In the genomic region with DNA sequence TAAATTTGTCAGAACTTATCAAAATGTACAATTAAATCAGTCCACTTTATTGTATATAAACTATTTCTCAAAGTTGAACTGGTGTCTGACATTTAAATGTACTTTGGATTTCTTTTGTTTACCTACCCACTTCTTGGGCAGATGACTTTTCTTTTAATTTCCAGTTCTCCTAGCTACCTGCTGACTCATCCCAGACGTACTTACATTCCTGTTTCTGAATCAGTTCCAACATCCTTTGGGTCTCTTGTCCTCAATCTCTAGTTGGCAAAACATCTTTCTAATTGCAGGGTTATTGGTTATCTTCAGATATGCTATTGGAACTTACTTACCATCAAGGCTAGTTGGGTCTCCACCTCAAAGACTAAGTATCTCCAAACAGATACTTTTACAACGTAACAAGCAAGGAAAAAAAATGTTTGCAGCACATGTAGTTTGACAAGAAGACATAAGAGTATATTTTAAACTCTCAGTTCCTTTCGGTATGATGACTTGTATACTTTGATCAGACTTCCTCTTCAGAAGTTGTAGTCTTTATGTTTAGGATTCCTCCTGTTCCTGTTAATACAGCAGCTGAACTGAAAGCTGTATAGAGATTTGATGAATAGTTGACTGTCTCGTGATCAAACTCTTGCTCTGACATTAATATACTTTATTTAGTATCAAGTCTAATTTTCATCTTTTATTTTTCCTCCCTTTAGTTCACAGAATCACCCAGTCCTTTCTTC, we compare ENCODE assay signal across 8 cellular contexts. TPM values are rescaled to one million over a fixed set of nuclear protein-coding genes. Genes with fewer than 3 reads are reported as not detected.
DNase-seq lines count a peak whose midpoint lies in the region; ATAC-seq and TF ChIP-seq lines count a peak whose summit lies in the region.

No MANE protein-coding gene starts in this region.

- H3K4me3 ChIP-seq in fibroblast of mammary gland (ENCODE audit: control insufficient read depth, low read depth, low read length) (no peak overlapping the region), thyroid gland (replicated peaks in 1 of 3) (no peak overlapping the region)

- no peak for TF ChIP-seq POLR2A in thyroid gland (IDR thresholded peaks at IDR 0.05)

- H3K27me3 ChIP-seq in thyroid gland: no peaks in the 10 kb centered on the region

- CTCF ChIA-PET in activated naive CD4-positive, alpha-beta T cell treated with anti-CD3 and anti-CD28 coated beads for 36 hours (lab: Charles Lee): interaction anchor here (0.6 to 2.4 kb wide), 8 partner anchors 13 to 1231 kb away, joined by 3 to 11 read pairs (median 3); no protein-coding TSS in a partner anchor

- ATAC-seq in GM21381 (IDR thresholded peaks at IDR 0.05; ENCODE audit: unreplicated experiment): no peak

- H3K9me3 Mint-ChIP-seq in activated naive CD4-positive, alpha-beta T cell treated with anti-CD3 and anti-CD28 coated beads for 36 hours: no peaks in the 10 kb centered on the region

- H3K27me3 Mint-ChIP-seq in activated naive CD4-positive, alpha-beta T cell treated with anti-CD3 and anti-CD28 coated beads for 36 hours (ENCODE audit: low read depth): no peaks in the 10 kb centered on the region

- H3K4me1 Mint-ChIP-seq in activated naive CD4-positive, alpha-beta T cell treated with anti-CD3 and anti-CD28 coated beads for 36 hours (ENCODE audit: low read depth): peaks cover 95% of the 10 kb centered on the region

- H3K36me3 Mint-ChIP-seq in activated naive CD4-positive, alpha-beta T cell treated with anti-CD3 and anti-CD28 coated beads for 36 hours (ENCODE audit: low read depth): no peaks in the 10 kb centered on the region

- TF ChIP-seq CTCF in fibroblast of mammary gland (conservative IDR thresholded peaks at IDR 0.05; ENCODE audit: control insufficient read depth, insufficient read depth, low read depth, low read length) (no peak), thyroid gland (IDR thresholded peaks at IDR 0.05) (no peak)

- H3K4me3 Mint-ChIP-seq in activated naive CD4-positive, alpha-beta T cell treated with anti-CD3 and anti-CD28 coated beads for 36 hours: peak overlapping the region; percentile 43

- H3K36me3 ChIP-seq in thyroid gland: no peaks in the 10 kb centered on the region

- H3K9me3 ChIP-seq in thyroid gland: no peaks in the 10 kb centered on the region

- in situ Hi-C loops in SK-MEL-5 (cut with HindIII; ENCODE audit: low pct_unique_long_range_greater_than_20kb, low sequenced_read_pairs): no loop called here

- H3K27ac Mint-ChIP-seq in activated naive CD4-positive, alpha-beta T cell treated with anti-CD3 and anti-CD28 coated beads for 36 hours: peak overlapping the region; percentile 88

- intact Hi-C loops in activated naive CD4-positive, alpha-beta T cell treated with anti-CD3 and anti-CD28 coated beads for 36 hours (cut with micrococcal nuclease): loop anchor here (1.0 kb wide), 1 partner anchor 32 kb away; no protein-coding TSS in a partner anchor
- intact Hi-C loops in thyroid gland (cut with DNase I): no loop called here

- WGBS in thyroid gland, 2 donors: 58 to 59% methylated on average over 4 of the region's 4 CpGs

- peak overlapping the region; percentile 61 to 80 (median 70) for H3K27ac ChIP-seq in thyroid gland

- peaks cover 48 to 60% of the 10 kb centered on the region in 2 donors for H3K4me1 ChIP-seq in thyroid gland

- DNase-seq in activated naive CD4-positive, alpha-beta T cell treated with anti-CD3 and anti-CD28 coated beads for 36 hours: no peak
- DNase-seq in activated naive CD4-positive, alpha-beta T cell treated with Interleukin-2 at 50 U/mL for 16 hours: no peak
- DNase-seq in SK-MEL-5 (ENCODE audit: low read depth, low spot score): peak; percentile 6
- peak; percentile 93 for DNase-seq in fibroblast of mammary gland (ENCODE audit: low read depth)
- DNase-seq in thyroid gland: no peak
- DNase-seq in KG1 (lab: John Stamatoyannopoulos, UW): no peak
- no peak for DNase-seq in RPMI8226

RNA-seq across cellular contexts. Expression of a gene that starts 43.2 kb away (rescaled TPM):
- total RNA-seq in activated naive CD4-positive, alpha-beta T cell treated with anti-CD3 and anti-CD28 coated beads for 36 hours: 10 to 100 TPM; 77.8 to 80.7 TPM
- 9.0 and 12.0 TPM in 2 replicates for total RNA-seq in SK-MEL-5 (2014; rRNA removed; shearing (Covaris generic))
- 37.3 and 47.6 TPM in 2 replicates for polyA plus RNA-seq in SK-MEL-5 (2015; cell fraction: cytosol; rRNA removed)
- polyA plus RNA-seq in SK-MEL-5 (2015; cell fraction: nucleus; rRNA removed): 24.7 and 41.4 TPM in 2 replicates
- 10 to 100 TPM; 39.6 to 67.7 (median 59.7) TPM for total RNA-seq in thyroid gland

Comparison
In these comparisons a context has a peak if more than half of its experiments do, and no peak if none do; other contexts are left out.
1. DNase-seq: peak in SK-MEL-5 (single experiment) and fibroblast of mammary gland (single experiment); none in activated naive CD4-positive, alpha-beta T cell treated with anti-CD3 and anti-CD28 coated beads for 36 hours (single experiment), activated naive CD4-positive, alpha-beta T cell treated with Interleukin-2 at 50 U/mL for 16 hours (single experiment), thyroid gland (0 of 2), KG1 (single experiment) and RPMI8226 (single experiment).